In the genomic region with DNA sequence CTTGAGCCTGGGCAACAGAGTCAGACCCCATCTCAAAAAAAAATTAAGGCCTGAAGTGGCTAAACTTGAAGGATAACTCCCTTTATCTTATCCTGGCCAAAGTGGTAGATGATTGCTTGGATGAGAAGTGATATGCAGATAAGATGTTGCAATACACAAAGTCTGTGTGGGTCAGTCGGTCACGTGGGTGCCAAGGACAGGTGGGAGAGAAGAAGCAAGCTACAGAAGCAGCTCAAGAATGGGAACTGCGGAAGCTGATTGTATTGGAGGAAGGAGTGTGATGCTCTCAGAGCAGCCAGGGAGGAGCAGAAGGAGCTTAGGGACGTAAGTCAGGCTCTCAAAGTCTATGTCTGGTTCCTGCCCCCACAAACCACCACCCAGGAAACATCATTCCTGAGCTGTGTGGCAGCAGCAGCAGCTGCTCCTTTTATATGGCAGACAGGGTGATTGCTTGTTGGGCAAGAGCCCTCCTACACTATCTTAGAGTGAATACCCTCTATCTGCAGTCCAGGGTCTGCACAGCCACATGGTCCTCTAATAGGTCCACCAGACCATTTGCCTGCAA, we compare ENCODE assay signal across 20 cellular contexts.
"Had no signal": no experiment of that assay in that cellular context is flagged by ENCODE, and none has a peak within 500 bp of the region (broad histone marks: within the 10 kb centered on the region; RNA-seq: fewer than 3 reads in every experiment).

No MANE protein-coding gene starts in this region.

- H3K9me3 ChIP-seq: body of pancreas, colonic mucosa, lower lobe of right lung, ovary, tibial artery, uterus had no signal

- H3K4me1 Mint-ChIP-seq: mesothelial cell of epicardium, neural progenitor cell had no signal

- H3K36me3 ChIP-seq: ovary, uterus had no signal

- H3K27me3 ChIP-seq: body of pancreas, colonic mucosa, neural progenitor cell, ovary, tibial artery, uterus had no signal

- H3K4me3 Mint-ChIP-seq: activated CD4-positive, alpha-beta T cell treated with anti-CD3 and anti-CD28 coated beads, Interleukin-2, amount 10 ng/mL, durations not matched to agents 24 days and 14 days; activated CD8-positive, alpha-beta T cell treated with anti-CD3 and anti-CD28 coated beads, Interleukin-2, amount 10 ng/mL, durations not matched to agents 7 days and 5 days; mesothelial cell of epicardium; neural progenitor cell; stimulated activated memory B cell treated with anti-CD40 and anti-IgM and Interleukin-4, amounts not matched to agents 10 μg/mL and 1 μg/mL and 100 μg/mL, for 72 hours; T-helper 2 cell treated with Interferon-gamma antibody and Interleukin-4, amounts not matched to agents 5 μg/mL and 100 μg/mL, for 36 hours had no signal

- H3K27ac ChIP-seq: body of pancreas, colonic mucosa, lower lobe of right lung, neural progenitor cell, ovary, tibial artery, uterus had no signal

- H3K4me2 ChIP-seq: neural progenitor cell had no signal

- DNase-seq: activated CD4-positive, alpha-beta T cell treated with anti-CD3 and anti-CD28 coated beads, Interleukin-2, amount 10 ng/mL, durations not matched to agents 24 days and 14 days; activated CD4-positive, CD25-positive, alpha-beta regulatory T cell; activated CD8-positive, alpha-beta memory T cell treated with anti-CD3 and anti-CD28 coated beads, Interleukin-2, amount 50 U/mL, for 48 hours; activated CD8-positive, alpha-beta T cell treated with anti-CD3 and anti-CD28 coated beads, Interleukin-2, amount 10 ng/mL, durations not matched to agents 7 days and 5 days; activated naive CD4-positive, alpha-beta T cell treated with anti-CD3 and anti-CD28 coated beads, Interleukin-2, amount 50 U/mL, for 16 hours; amygdala; body of pancreas; central memory CD4-positive, alpha-beta T cell; colonic mucosa; foreskin fibroblast; glutamatergic neuron; lower lobe of right lung; ovary; tibial artery; uterus had no signal

- FAIRE-seq: endothelial cell of umbilical vein had no signal

- H3K4me3 ChIP-seq: body of pancreas, colonic mucosa, lower lobe of right lung, neural progenitor cell, ovary, tibial artery, uterus had no signal

- H2AFZ ChIP-seq: neural progenitor cell had no signal

- H3K9me3 Mint-ChIP-seq: activated CD4-positive, alpha-beta T cell treated with anti-CD3 and anti-CD28 coated beads, Interleukin-2, amount 10 ng/mL, durations not matched to agents 24 days and 14 days; mesothelial cell of epicardium; neural progenitor cell; stimulated activated memory B cell treated with anti-CD40 and anti-IgM and Interleukin-4, amounts not matched to agents 10 μg/mL and 1 μg/mL and 100 μg/mL, for 72 hours; T-helper 2 cell treated with Interferon-gamma antibody and Interleukin-4, amounts not matched to agents 5 μg/mL and 100 μg/mL, for 36 hours had no signal

- ATAC-seq: activated CD8-positive, alpha-beta T cell treated with anti-CD3 and anti-CD28 coated beads, Interleukin-2, amount 10 ng/mL, durations not matched to agents 7 days and 5 days; body of pancreas; lower lobe of right lung; stimulated activated memory B cell treated with anti-CD40 and anti-IgM and Interleukin-4, amounts not matched to agents 10 μg/mL and 1 μg/mL and 100 μg/mL, for 72 hours had no signal

- H3K27me3 Mint-ChIP-seq: activated CD4-positive, alpha-beta T cell treated with anti-CD3 and anti-CD28 coated beads, Interleukin-2, amount 10 ng/mL, durations not matched to agents 24 days and 14 days; stimulated activated memory B cell treated with anti-CD40 and anti-IgM and Interleukin-4, amounts not matched to agents 10 μg/mL and 1 μg/mL and 100 μg/mL, for 72 hours had no signal

- H3K27ac Mint-ChIP-seq: mesothelial cell of epicardium; neural progenitor cell; stimulated activated memory B cell treated with anti-CD40 and anti-IgM and Interleukin-4, amounts not matched to agents 10 μg/mL and 1 μg/mL and 100 μg/mL, for 72 hours; T-helper 2 cell treated with Interferon-gamma antibody and Interleukin-4, amounts not matched to agents 5 μg/mL and 100 μg/mL, for 36 hours had no signal

- H3K4me1 ChIP-seq: colonic mucosa, lower lobe of right lung, neural progenitor cell, uterus had no signal

- H3K9ac ChIP-seq: neural progenitor cell had no signal
